In the genomic region with DNA sequence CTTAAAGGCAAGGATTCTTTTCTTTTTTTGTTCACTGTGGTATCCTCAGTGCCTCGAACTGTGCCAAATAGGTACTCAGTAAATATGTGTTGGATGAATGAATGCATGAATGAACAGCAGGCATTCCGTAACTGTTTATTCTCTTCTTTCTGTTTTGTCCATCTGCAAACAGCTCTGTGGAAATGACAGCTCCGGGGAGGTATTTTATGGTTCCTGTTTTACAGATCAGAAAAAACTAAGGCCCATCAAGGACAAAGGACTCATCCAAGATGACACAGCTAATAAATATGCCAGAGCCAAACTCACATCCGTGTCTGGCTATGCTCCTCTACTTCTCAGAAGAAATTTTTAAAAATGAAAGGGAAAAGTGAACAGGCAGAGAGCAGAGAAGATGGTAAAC, we compare ENCODE assay signal across 15 cellular contexts. TPM values are rescaled to one million over a fixed set of nuclear protein-coding genes. Genes with fewer than 3 reads are reported as not detected.
A peak's percentile ranks its signal among the peaks of the same experiment; 100 is the strongest.
DNase-seq lines count a peak whose midpoint lies in the region; ATAC-seq and TF ChIP-seq lines count a peak whose summit lies in the region.
"Had no signal": no experiment of that assay in that cellular context is flagged by ENCODE, and none has a peak within 500 bp of the region (broad histone marks: within the 10 kb centered on the region; RNA-seq: fewer than 3 reads in every experiment).

No MANE protein-coding gene starts in this region.

- no peaks in the 10 kb centered on the region for H3K79me2 ChIP-seq in osteoblast (ENCODE audit: insufficient read depth, low read length)

- H3K9me3 ChIP-seq in heart left ventricle, result no peaks in the 10 kb centered on the region
- no peaks in the 10 kb centered on the region for H3K9me3 ChIP-seq in uterus
- no peaks in the 10 kb centered on the region for H3K9me3 ChIP-seq in osteoblast (ENCODE audit: low read depth, low read length)

- H3K27ac ChIP-seq in heart left ventricle, result peak overlapping the region in 11 of 12 donors; percentile 31 to 94 (median 87)
- peak overlapping the region; percentile 78 to 84 for H3K27ac ChIP-seq in uterus
- no peak overlapping the region for H3K27ac ChIP-seq in osteoblast (ENCODE audit: low read depth, low read length)
- H3K27ac ChIP-seq: skin epidermis had no signal

- H3K36me3 ChIP-seq in heart left ventricle (no peaks in the 10 kb centered on the region), uterus (no peaks in the 10 kb centered on the region), osteoblast (ENCODE audit: insufficient read depth, low read length) (no peaks in the 10 kb centered on the region)

- H3K4me3 ChIP-seq in heart left ventricle (peak overlapping the region in 6 of 12 donors; percentile 0 to 16 (median 6)), WI38 (ENCODE audit: low read depth, low read length) (peak overlapping the region; percentile 32), uterus (no peak overlapping the region), osteoblast (ENCODE audit: insufficient read depth, low read length) (no peak overlapping the region)
- H3K4me3 ChIP-seq: skin epidermis had no signal

- H3K27me3 ChIP-seq in heart left ventricle, result no peaks in the 10 kb centered on the region
- no peaks in the 10 kb centered on the region for H3K27me3 ChIP-seq in uterus
- H3K27me3 ChIP-seq in osteoblast (ENCODE audit: insufficient read depth, low read length), result peaks cover 15% of the 10 kb centered on the region

- TF ChIP-seq CTCF in heart left ventricle (IDR thresholded peaks at IDR 0.05) (no peak), WI38 (IDR thresholded peaks at IDR 0.05; ENCODE audit: low read depth, low read length) (no peak), uterus (IDR thresholded peaks at IDR 0.05) (no peak), osteoblast (IDR thresholded peaks at IDR 0.05; ENCODE audit: extremely low read depth, low read depth, low read length) (no peak)

- H3K4me1 ChIP-seq in heart left ventricle (peaks cover 6 to 68% (median 34%) of the 10 kb centered on the region in 12 donors), uterus (peaks cover 0 to 12% of the 10 kb centered on the region in 2 donors), osteoblast (ENCODE audit: insufficient read depth, low read length) (peaks cover 9% of the 10 kb centered on the region)

- H2AFZ ChIP-seq in osteoblast (ENCODE audit: low read length), result no peak overlapping the region

- no peaks in the 10 kb centered on the region for H4K20me1 ChIP-seq in osteoblast (ENCODE audit: insufficient read depth, low read length)

- 12 to 24% (median 15%) methylated on average over 4 of the region's 4 CpGs for WGBS in heart left ventricle, 4 donors

- peak in 1 of 5 donors; percentile 1 for DNase-seq in heart left ventricle
- no peak for DNase-seq in Right ventricle myocardium inferior (ENCODE audit: missing footprints)
- DNase-seq in iris pigment epithelial cell (ENCODE audit: low read depth), result peak; percentile 40
- no peak for DNase-seq in uterus
- DNase-seq in osteoblast (ENCODE audit: insufficient read length, low spot score, missing footprints), result no peak
- DNase-seq: activated CD4-positive, alpha-beta T cell treated with anti-CD3 and anti-CD28 coated beads for 36 hours; activated effector memory CD4-positive, alpha-beta T cell treated with anti-CD3 and anti-CD28 coated beads, Interleukin-2, amount 50 U/mL, for 16 hours; cortex of kidney; head of caudate nucleus; NCI-H187 treated with DMSO at 0.1 percent for 48 hours had no signal

- intact Hi-C loops in heart left ventricle (cut with DNase I) (loop anchor here in 1 of 10 donors (1.0 kb wide), 1 partner anchor 21 kb away; a partner anchor contains a TSS), Right ventricle myocardium inferior (cut with DNase I) (no loop called here), uterus (cut with DNase I; ENCODE audit: low total_unique reads) (no loop called here)

- ATAC-seq in heart left ventricle, result peak in 1 of 4 donors; percentile 4
- ATAC-seq in Right ventricle myocardium inferior, result no peak
- ATAC-seq in HG03039 (IDR thresholded peaks at IDR 0.05; ENCODE audit: unreplicated experiment), result no peak
- ATAC-seq in GM19351 (IDR thresholded peaks at IDR 0.05; ENCODE audit: unreplicated experiment), result no peak
- ATAC-seq: activated CD4-positive, alpha-beta T cell treated with anti-CD3 and anti-CD28 coated beads for 36 hours had no signal

- TF ChIP-seq POLR2A in heart left ventricle (IDR thresholded peaks at IDR 0.05) (no peak), uterus (IDR thresholded peaks at IDR 0.05) (no peak)

- H3K4me2 ChIP-seq in osteoblast (ENCODE audit: insufficient read depth, low read length), result no peak overlapping the region

RNA-seq across cellular contexts. Expression of a gene that starts 21.0 kb away (rescaled TPM):
- total RNA-seq in heart left ventricle (100 to 1,000 TPM in 8 of 9 donors, 10 to 100 TPM in 1; 99.5 to 219 (median 166) TPM), Right ventricle myocardium inferior (197 TPM), uterus (100 to 1,000 TPM in 1 of 4 donors, 10 to 100 TPM in 3; 17.6 to 133 (median 61.2) TPM), osteoblast (1.2 and 2.2 TPM in 2 replicates)
- polyA plus RNA-seq in heart left ventricle, result 100 to 1,000 TPM; 129 to 144 TPM
- total RNA-seq: OCI-LY7 had no signal

RNA-seq across cellular contexts. Expression of a gene that starts 44.6 kb away (rescaled TPM):
- 10 to 100 TPM; 20.6 to 39.0 (median 34.1) TPM for total RNA-seq in heart left ventricle
- polyA plus RNA-seq in heart left ventricle, result 10 to 100 TPM; 11.9 to 35.6 TPM
- 32.1 TPM for total RNA-seq in Right ventricle myocardium inferior
- total RNA-seq in uterus, result 10 to 100 TPM; 33.8 to 76.2 (median 46.0) TPM
- total RNA-seq in osteoblast, result 46.7 and 47.4 TPM in 2 replicates
